Comparison of ENCODE assay signal across 8 cellular contexts in the genomic region with DNA sequence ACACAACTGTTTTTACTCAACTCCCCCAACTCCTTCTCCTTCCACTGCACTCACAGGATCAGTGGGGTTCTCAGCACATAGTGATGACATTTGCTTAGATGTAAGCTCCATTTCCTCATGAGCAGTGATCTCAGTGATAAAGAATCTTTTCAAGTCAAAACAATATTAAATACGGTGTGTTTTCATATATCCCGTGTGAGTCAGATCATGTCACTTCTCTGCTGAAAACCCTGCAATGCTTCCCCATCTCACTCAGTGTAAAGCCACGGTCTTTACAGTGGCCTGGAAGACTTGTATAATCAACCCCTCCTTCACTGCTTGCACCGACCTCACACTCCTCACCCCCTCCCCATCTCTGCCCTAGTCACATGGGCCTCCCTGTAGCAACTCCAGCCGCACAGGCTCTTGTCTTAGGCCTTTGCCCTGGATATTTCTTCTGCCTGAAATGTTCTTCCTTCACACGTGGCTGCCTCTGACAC.
DNase-seq lines count a peak whose midpoint lies in the region; ATAC-seq, FAIRE-seq and TF ChIP-seq lines count a peak whose summit lies in the region.

No MANE protein-coding gene starts in this region.

- no peaks in the 10 kb centered on the region for H3K79me2 ChIP-seq in endothelial cell of umbilical vein (ENCODE audit: control insufficient read depth, insufficient read depth, low read length)

- no peak for TF ChIP-seq POLR2A in endothelial cell of umbilical vein (IDR thresholded peaks at IDR 0.05; ENCODE audit: low read depth, low read length)

- POLR2A ChIA-PET in endothelial cell of umbilical vein (lab: Charles Lee), result interaction anchor here (1.0 to 1.3 kb wide), 2 partner anchors 151 to 507 kb away, joined by 3 read pairs; a partner anchor contains a TSS

- peak overlapping the region; percentile 95 for H3K27ac ChIP-seq in endothelial cell of umbilical vein (ENCODE audit: insufficient read depth, low read depth, low read length)

- peaks cover 21% of the 10 kb centered on the region for H3K4me1 ChIP-seq in endothelial cell of umbilical vein (ENCODE audit: control insufficient read depth, extremely low read depth, insufficient read depth, low read length)

- ATAC-seq in GM21367 (IDR thresholded peaks at IDR 0.05; ENCODE audit: unreplicated experiment) (no peak), HG03196 (IDR thresholded peaks at IDR 0.05; ENCODE audit: unreplicated experiment) (no peak)

- no peaks in the 10 kb centered on the region for H4K20me1 ChIP-seq in endothelial cell of umbilical vein (replicated peaks; ENCODE audit: control insufficient read depth, extremely low read depth, insufficient read depth, low read length)

- H3K9me3 ChIP-seq in endothelial cell of umbilical vein (replicated peaks; ENCODE audit: control insufficient read depth, insufficient read depth, low read length), result no peaks in the 10 kb centered on the region

- FAIRE-seq in endothelial cell of umbilical vein (lab: Jason Lieb, UNC), result peak; percentile 93

- no peaks in the 10 kb centered on the region for H3K27me3 ChIP-seq in endothelial cell of umbilical vein (ENCODE audit: control insufficient read depth in 2 of 2, insufficient read depth in 2 of 2, low read length in 2 of 2)

- dilution Hi-C loops in endothelial cell of umbilical vein (cut with MboI; ENCODE audit: extremely low pct_ligation_motif_present, low sequenced_read_pairs), result no loop called here

- H3K9ac ChIP-seq in endothelial cell of umbilical vein (replicated peaks; ENCODE audit: extremely low read depth, insufficient read depth, low read length), result peak overlapping the region; percentile 79

- H3K4me2 ChIP-seq in endothelial cell of umbilical vein (ENCODE audit: insufficient read depth, low read length), result peak overlapping the region; percentile 58

- intact Hi-C loops in endothelial cell of umbilical vein (cut with micrococcal nuclease), result loop anchor here (1.0 to 10.0 kb wide), 10 partner anchors 10 to 633 kb away; a partner anchor contains a TSS

- CTCF ChIA-PET in endothelial cell of umbilical vein (lab: Charles Lee), result interaction anchor here (0.8 to 2.8 kb wide), 19 partner anchors 7 to 633 kb away, joined by 3 to 44 read pairs (median 6); a partner anchor contains a TSS

- H3K36me3 ChIP-seq in endothelial cell of umbilical vein (ENCODE audit: control insufficient read depth in 2 of 2, extremely low read depth in 1 of 2, insufficient read depth in 2 of 2, low read length in 2 of 2), result no peaks in the 10 kb centered on the region

- DNase-seq in AG20443 (ENCODE audit: low spot score) (peak; percentile 81), NCI-H460 (ENCODE audit: extremely low read depth, low read depth) (peak; percentile 65), endothelial cell of umbilical vein (ENCODE audit: low read depth, low spot score) (peak; percentile 92), myocyte (ENCODE audit: low read depth) (peak; percentile 53), NCI-H524 (lab: John Stamatoyannopoulos, UW) (no peak), cerebellar nuclear complex (lab: John Stamatoyannopoulos, UW) (no peak)

- no TSS peak for BruUV-seq in endothelial cell of umbilical vein (replicated peaks; lab: Mats Ljungman, UMichigan)

- no peaks in the 10 kb centered on the region for H3K9me1 ChIP-seq in endothelial cell of umbilical vein (replicated peaks; ENCODE audit: control insufficient read depth, extremely low read depth, insufficient read depth, low read length)

- no peak for TF ChIP-seq CTCF in endothelial cell of umbilical vein (IDR thresholded peaks at IDR 0.05; ENCODE audit: extremely low read depth in 1 of 2, insufficient read depth in 1 of 2, low read depth in 1 of 2, low read length in 2 of 2)

- H3K4me3 ChIP-seq in endothelial cell of umbilical vein (replicated peaks in 1 of 3; ENCODE audit: insufficient read depth in 1 of 3, low read depth in 1 of 3, low read length in 3 of 3), result no peak overlapping the region

- H2AFZ ChIP-seq in endothelial cell of umbilical vein (ENCODE audit: low read depth, low read length), result peak overlapping the region; percentile 36

TF ChIP-seq in endothelial cell of umbilical vein, 7 proteins besides CTCF, POLR2A, EP300 and RAD21:
- TF ChIP-seq JUN (IDR thresholded peaks at IDR 0.05; ENCODE audit: borderline replicate concordance, insufficient read depth, insufficient read length, low read depth), result peak; percentile 93
- TF ChIP-seq FOS (IDR thresholded peaks at IDR 0.05; ENCODE audit: borderline replicate concordance, insufficient read depth, low read length), result peak; percentile 88
- TF ChIP-seq EZH2 (IDR thresholded peaks at IDR 0.05; ENCODE audit: borderline replicate concordance, low read depth, low read length, severe bottlenecking), result no peak
- TF ChIP-seq POLR2AphosphoS5 (IDR thresholded peaks at IDR 0.05; ENCODE audit: insufficient read depth, low read depth, low read length), result peak; percentile 31
- peak; percentile 87 for TF ChIP-seq GATA2 (IDR thresholded peaks at IDR 0.05; ENCODE audit: insufficient read depth, insufficient read length, low read depth, low read length)
- TF ChIP-seq, protein P1, sequence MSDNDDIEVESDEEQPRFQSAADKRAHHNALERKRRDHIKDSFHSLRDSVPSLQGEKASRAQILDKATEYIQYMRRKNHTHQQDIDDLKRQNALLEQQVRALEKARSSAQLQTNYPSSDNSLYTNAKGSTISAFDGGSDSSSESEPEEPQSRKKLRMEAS (IDR thresholded peaks at IDR 0.05; ENCODE audit: insufficient read depth, insufficient read length), result peak; percentile 21
- TF ChIP-seq MYC (IDR thresholded peaks at IDR 0.05; ENCODE audit: low read depth, low read length), result no peak

Comparison
In these comparisons a context has a peak if more than half of its experiments do, and no peak if none do; other contexts are left out.
1. DNase-seq: peak in AG20443 (single experiment), NCI-H460 (single experiment), endothelial cell of umbilical vein (single experiment) and myocyte (single experiment); none in NCI-H524 (0 of 2) and cerebellar nuclear complex (0 of 2).